Comparison of ENCODE assay signal across 7 cellular contexts in genomic region chr5:2669913-2670312, GRCh38.
"Had no signal": no experiment of that assay in that cellular context is flagged by ENCODE, and none has a peak within 500 bp of the region (broad histone marks: within the 10 kb centered on the region; RNA-seq: fewer than 3 reads in every experiment).

No MANE protein-coding gene starts in this region.

- ATAC-seq: GM23338, HepG2 had no signal

- FAIRE-seq: HepG2 had no signal

- H3K4me3 ChIP-seq: GM23338 had no signal

- H3K27ac ChIP-seq: HL-60, KMS-11 had no signal

- DNase-seq: H9, HCEC 1CT, KBM-7 had no signal

- H3K4me2 ChIP-seq: GM23338, KMS-11 had no signal

- H2AFZ ChIP-seq: GM23338 had no signal

- H3K9ac ChIP-seq: KMS-11 had no signal
